In the genomic region with DNA sequence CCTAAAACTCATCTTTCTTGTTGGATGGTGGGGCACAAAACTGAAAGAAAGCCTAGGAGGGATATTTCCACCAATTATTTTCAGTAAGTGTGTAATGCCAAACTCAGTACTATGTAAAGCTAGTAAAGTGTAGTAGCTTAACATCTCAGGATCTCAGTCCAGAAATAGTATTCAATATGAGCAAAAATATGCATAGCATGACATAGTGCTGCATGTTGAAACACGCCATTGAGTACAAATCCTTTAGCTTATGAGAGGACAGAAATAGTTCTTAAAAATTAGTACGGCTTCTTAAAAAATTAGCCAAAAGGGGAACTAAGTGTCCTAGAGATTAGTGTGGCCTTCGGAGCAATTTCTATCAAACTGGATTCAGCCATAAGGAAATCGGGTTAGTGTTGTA, we compare ENCODE assay signal across 21 cellular contexts. TPM values are rescaled to one million over a fixed set of nuclear protein-coding genes. Genes with fewer than 3 reads are reported as not detected.
DNase-seq lines count a peak whose midpoint lies in the region; TF ChIP-seq lines count a peak whose summit lies in the region.
"Had no signal": no experiment of that assay in that cellular context is flagged by ENCODE, and none has a peak within 500 bp of the region (broad histone marks: within the 10 kb centered on the region; RNA-seq: fewer than 3 reads in every experiment).

No MANE protein-coding gene starts in this region.

- BruUV-seq in mammary epithelial cell (replicated peaks; lab: Mats Ljungman, UMichigan) = no TSS peak

- in situ Hi-C loops in mammary epithelial cell (cut with MboI; ENCODE audit: low sequenced_read_pairs in 2 of 2) = no loop called here

- no peak overlapping the region for H3K27ac Mint-ChIP-seq in T-helper 2 cell treated with Interferon-gamma antibody and Interleukin-4, amounts not matched to agents 5 μg/mL and 100 μg/mL, for 36 hours
- H3K27ac Mint-ChIP-seq: CD4-positive, CD25-positive, alpha-beta regulatory T cell had no signal

- dilution Hi-C loops in mammary epithelial cell (cut with HindIII; ENCODE audit: low sequenced_read_pairs) = no loop called here

- peaks cover 2% of the 10 kb centered on the region for H3K36me3 Mint-ChIP-seq in T-helper 2 cell treated with Interferon-gamma antibody and Interleukin-4, amounts not matched to agents 5 μg/mL and 100 μg/mL, for 36 hours (ENCODE audit: low read depth)
- H3K36me3 Mint-ChIP-seq: CD4-positive, CD25-positive, alpha-beta regulatory T cell had no signal

- no peaks in the 10 kb centered on the region for H3K27me3 ChIP-seq in mammary epithelial cell (ENCODE audit: insufficient read depth, low read length)
- no peaks in the 10 kb centered on the region for H3K27me3 ChIP-seq in esophagus squamous epithelium
- H3K27me3 ChIP-seq: SJCRH30 had no signal

- H2AFZ ChIP-seq in mammary epithelial cell (ENCODE audit: low read depth, low read length) = peak overlapping the region; percentile 85
- H2AFZ ChIP-seq: PC-9 had no signal

- intact Hi-C loops in mammary epithelial cell (cut with micrococcal nuclease) (loop anchor here (5.0 kb wide), 1 partner anchor 49 kb away; no protein-coding TSS in a partner anchor), esophagus squamous epithelium (cut with DNase I) (no loop called here)

- H3K4me3 ChIP-seq in mammary epithelial cell (replicated peaks in 1 of 3; ENCODE audit: insufficient read depth in 1 of 3, low read depth in 2 of 3, low read length in 3 of 3) (no peak overlapping the region), esophagus squamous epithelium (no peak overlapping the region)
- H3K4me3 ChIP-seq: PC-9, SJCRH30 had no signal

- H3K79me2 ChIP-seq in mammary epithelial cell (ENCODE audit: insufficient read depth, low read length) = no peaks in the 10 kb centered on the region

- TF ChIP-seq POLR2A in esophagus squamous epithelium (IDR thresholded peaks at IDR 0.05) = no peak

- WGBS in mammary epithelial cell (ENCODE audit: low coverage, missing lambda C conversion rate) = 25% methylated on average over 4 of the region's 4 CpGs
- 32 to 45% methylated on average over 4 of the region's 4 CpGs for WGBS in esophagus squamous epithelium, 2 donors

- H3K9me3 ChIP-seq in mammary epithelial cell (replicated peaks; ENCODE audit: insufficient read depth, low read length) (no peaks in the 10 kb centered on the region), esophagus squamous epithelium (no peaks in the 10 kb centered on the region)

- no peak overlapping the region for H3K4me3 Mint-ChIP-seq in T-helper 2 cell treated with Interferon-gamma antibody and Interleukin-4, amounts not matched to agents 5 μg/mL and 100 μg/mL, for 36 hours
- H3K4me3 Mint-ChIP-seq: CD4-positive, CD25-positive, alpha-beta regulatory T cell had no signal

- H3K4me1 ChIP-seq in mammary epithelial cell (ENCODE audit: insufficient read depth, low read length) = peaks cover 35% of the 10 kb centered on the region
- peaks cover 0 to 40% (median 9%) of the 10 kb centered on the region in 3 donors for H3K4me1 ChIP-seq in esophagus squamous epithelium

- peaks cover 13% of the 10 kb centered on the region for H3K27me3 Mint-ChIP-seq in T-helper 2 cell treated with Interferon-gamma antibody and Interleukin-4, amounts not matched to agents 5 μg/mL and 100 μg/mL, for 36 hours (ENCODE audit: low read depth)

- peaks cover 17% of the 10 kb centered on the region for H3K4me1 Mint-ChIP-seq in T-helper 2 cell treated with Interferon-gamma antibody and Interleukin-4, amounts not matched to agents 5 μg/mL and 100 μg/mL, for 36 hours (ENCODE audit: low read depth)

- CTCF ChIA-PET in RWPE1 (lab: Yijun Ruan, JAX) = interaction anchor here (0.6 kb wide), 1 partner anchor 70 kb away, joined by 5 read pairs; no protein-coding TSS in a partner anchor
- CTCF ChIA-PET in mammary epithelial cell (lab: Charles Lee; ENCODE audit: low non-redundant PET) = interaction anchor here (0.6 kb wide), 1 partner anchor 704 kb away, joined by 5 read pairs; no protein-coding TSS in a partner anchor

- H4K20me1 ChIP-seq in mammary epithelial cell (ENCODE audit: insufficient read depth, low read length) = no peaks in the 10 kb centered on the region

- peak overlapping the region; percentile 55 for H3K4me2 ChIP-seq in mammary epithelial cell (ENCODE audit: insufficient read depth, low read depth, low read length)
- H3K4me2 ChIP-seq: PC-9 had no signal

- POLR2A ChIA-PET in RWPE1 (lab: Yijun Ruan, JAX; ENCODE audit: low non-redundant PET) = no interaction called here

- H3K36me3 ChIP-seq in mammary epithelial cell (ENCODE audit: insufficient read depth, low read length) = no peaks in the 10 kb centered on the region
- H3K36me3 ChIP-seq in esophagus squamous epithelium = no peaks in the 10 kb centered on the region
- H3K36me3 ChIP-seq: SJCRH30 had no signal

- DNase-seq in RWPE1 (ENCODE audit: low spot score) (peak; percentile 42), mammary epithelial cell (peak; percentile 73), esophagus squamous epithelium (lab: John Stamatoyannopoulos, UW) (no peak), RKO (ENCODE audit: low spot score) (no peak), NCI-H446 (lab: John Stamatoyannopoulos, UW) (no peak)
- no peak for DNase-seq in T-helper 2 cell treated with Interferon-gamma antibody and Interleukin-4, amounts not matched to agents 5 μg/mL and 100 μg/mL, for 36 hours (ENCODE audit: low spot score)
- no peak for DNase-seq in activated CD4-positive, alpha-beta T cell treated with anti-CD3 and anti-CD28 coated beads, Interleukin-2, amount 50 U/mL, for 4 hours
- DNase-seq: CD4-positive, CD25-positive, alpha-beta regulatory T cell; EL; GF-D8; GOT3; HCEC 1CT; KG1; NCI-H1694; NCI-H2081; NCI-H2171; NCI-H345; NCI-H524 treated with DMSO at 0.1 percent for 48 hours; NCI-H82; PC-9; SJCRH30 had no signal

- H3K27ac ChIP-seq in RWPE1 (peak overlapping the region; percentile 74), mammary epithelial cell (ENCODE audit: insufficient read depth, low read depth, low read length) (peak overlapping the region; percentile 68), esophagus squamous epithelium (peak overlapping the region; percentile 41 to 79 (median 72))
- H3K27ac ChIP-seq: PC-9, SJCRH30 had no signal

- peak overlapping the region; percentile 49 for H3K9ac ChIP-seq in mammary epithelial cell (ENCODE audit: insufficient read depth, low read length)

- H3K9me3 Mint-ChIP-seq in T-helper 2 cell treated with Interferon-gamma antibody and Interleukin-4, amounts not matched to agents 5 μg/mL and 100 μg/mL, for 36 hours = no peaks in the 10 kb centered on the region

- TF ChIP-seq CTCF in RWPE1 (conservative IDR thresholded peaks at IDR 0.05; ENCODE audit: low read depth) = no peak
- no peak for TF ChIP-seq CTCF in mammary epithelial cell (conservative IDR thresholded peaks at IDR 0.05 in 1 of 2, IDR thresholded peaks at IDR 0.05 in 1 of 2; ENCODE audit: extremely low read depth in 1 of 2, insufficient read depth in 1 of 2, low read depth in 1 of 2, low read length in 2 of 2)
- no peak for TF ChIP-seq CTCF in esophagus squamous epithelium (IDR thresholded peaks at IDR 0.05)

RNA-seq across cellular contexts. Expression of a gene that starts 21.7 kb away (rescaled TPM):
- 10 to 100 TPM; 72.9 to 89.9 TPM for total RNA-seq in mammary epithelial cell
- 42.8 TPM for polyA plus RNA-seq in mammary epithelial cell
- polyA minus RNA-seq in mammary epithelial cell = 23.7 TPM
- total RNA-seq in esophagus squamous epithelium = 100 to 1,000 TPM in 2 of 4 donors, 10 to 100 TPM in 2; 65.2 to 178 (median 91.3) TPM

Comparison
In these comparisons a context has a peak if more than half of its experiments do, and no peak if none do; other contexts are left out.
1. DNase-seq: peak in RWPE1 (single experiment) and mammary epithelial cell (single experiment); none in esophagus squamous epithelium (single experiment), RKO (single experiment), T-helper 2 cell treated with Interferon-gamma antibody and Interleukin-4, amounts not matched to agents 5 μg/mL and 100 μg/mL, for 36 hours (single experiment), NCI-H446 (0 of 2) and activated CD4-positive, alpha-beta T cell treated with anti-CD3 and anti-CD28 coated beads, Interleukin-2, amount 50 U/mL, for 4 hours (0 of 2).
2. Peak in every context shown above with its lines, with median percentiles within 50 percentile points of each other: H3K27ac ChIP-seq.